ENCODE assay signal across 8 cellular contexts in genomic region chr1:221741364-221741970, GRCh38. TPM values are rescaled to one million over a fixed set of nuclear protein-coding genes. Genes with fewer than 3 reads are reported as not detected.
DNase-seq lines count a peak whose midpoint lies in the region; ATAC-seq and TF ChIP-seq lines count a peak whose summit lies in the region.

No MANE protein-coding gene starts in this region.

- H3K9me1 ChIP-seq in IMR-90 (ENCODE audit: insufficient read depth, low read length): peaks cover 24% of the 10 kb centered on the region

- H2AK9ac ChIP-seq in IMR-90 (replicated peaks; ENCODE audit: low read depth, low read length, poor library complexity): peak overlapping the region; percentile 82

- DNase-seq in activated CD4-positive, alpha-beta memory T cell treated with anti-CD3 and anti-CD28 coated beads for 36 hours: peak; percentile 26
- no peak for DNase-seq in activated CD4-positive, alpha-beta memory T cell treated with anti-CD3 and anti-CD28 coated beads, Interleukin-2, amount 10 ng/mL, durations not matched to agents 7 days and 5 days
- DNase-seq in IMR-90 (peak; percentile 46), left cardiac atrium (peak; percentile 33), retinal pigment epithelial cell (ENCODE audit: low read depth) (no peak), NCI-H2029 treated with DMSO at 0.1 percent for 48 hours (lab: John Stamatoyannopoulos, UW) (no peak), NCI-H526 treated with DMSO at 0.1 percent for 48 hours (lab: John Stamatoyannopoulos, UW) (no peak)
- DNase-seq in activated T-cell treated with anti-CD3 and anti-CD28 coated beads, Interleukin-2, amount 50 U/mL, for 48 hours: peak; percentile 39 to 48

- no peak for TF ChIP-seq CTCF in IMR-90 (conservative IDR thresholded peaks at IDR 0.05; ENCODE audit: low read depth, low read length)
- TF ChIP-seq CTCF in retinal pigment epithelial cell (conservative IDR thresholded peaks at IDR 0.05; ENCODE audit: low read depth, low read length): no peak

- peaks cover 39% of the 10 kb centered on the region for H3K4me1 Mint-ChIP-seq in activated CD4-positive, alpha-beta memory T cell treated with anti-CD3 and anti-CD28 coated beads for 36 hours (ENCODE audit: low read depth)
- peaks cover 11% of the 10 kb centered on the region for H3K4me1 Mint-ChIP-seq in activated CD4-positive, alpha-beta memory T cell treated with anti-CD3 and anti-CD28 coated beads, Interleukin-2, amount 10 ng/mL, durations not matched to agents 7 days and 5 days

- H3K79me1 ChIP-seq in IMR-90 (ENCODE audit: low read depth in 1 of 2, low read length in 2 of 2): peaks cover 9 to 50% of the 10 kb centered on the region in 2 experiments; a peak in 3 of 4 replicates

- peak overlapping the region; percentile 83 for H2BK5ac ChIP-seq in IMR-90 (ENCODE audit: low read depth, low read length, poor library complexity, severe bottlenecking)

- WGBS in IMR-90 (ENCODE audit: extremely low coverage in 2 of 2, insufficient read length in 1 of 2), 2 experiments: 0% methylated on average over 13 of the region's 22 CpGs; no CpG with 5 or more reads in 1 of the 2 experiments

- peak overlapping the region; percentile 93 for H3K14ac ChIP-seq in IMR-90 (replicated peaks; ENCODE audit: low read depth, low read length)

- no peak for TF ChIP-seq POLR2A in IMR-90 (IDR thresholded peaks at IDR 0.05; ENCODE audit: low read depth, low read length)

- peak overlapping the region; percentile 68 for H3K18ac ChIP-seq in IMR-90 (ENCODE audit: low read depth, low read length)

- no peaks in the 10 kb centered on the region for H3K27me3 Mint-ChIP-seq in activated CD4-positive, alpha-beta memory T cell treated with anti-CD3 and anti-CD28 coated beads for 36 hours
- no peaks in the 10 kb centered on the region for H3K27me3 Mint-ChIP-seq in activated CD4-positive, alpha-beta memory T cell treated with anti-CD3 and anti-CD28 coated beads, Interleukin-2, amount 10 ng/mL, durations not matched to agents 7 days and 5 days

- peak overlapping the region; percentile 83 for H2AK5ac ChIP-seq in IMR-90 (ENCODE audit: low read depth, low read length)

- POLR2A ChIA-PET in activated CD4-positive, alpha-beta memory T cell treated with anti-CD3 and anti-CD28 coated beads for 36 hours (lab: Charles Lee): interaction anchor here (0.8 to 3.7 kb wide), 24 partner anchors 9 to 253 kb away, joined by 3 to 49 read pairs (median 6); no protein-coding TSS in a partner anchor
- POLR2A ChIA-PET in activated CD4-positive, alpha-beta memory T cell treated with anti-CD3 and anti-CD28 coated beads, Interleukin-2, amount 10 ng/mL, durations not matched to agents 7 days and 5 days (lab: Charles Lee): interaction anchor here (0.7 to 7.7 kb wide), 44 partner anchors 8 to 972 kb away, joined by 3 to 299 read pairs (median 4); partner anchors contain the start of gene BROX
- POLR2A ChIA-PET in IMR-90 (lab: Charles Lee; ENCODE audit: unreplicated experiment): interaction anchor here (1.0 kb wide), 1 partner anchor 17 kb away, joined by 3 read pairs; no protein-coding TSS in a partner anchor

- H3K4me2 ChIP-seq in IMR-90 (ENCODE audit: low read depth, low read length): peak overlapping the region; percentile 95

- H3K36me3 ChIP-seq in IMR-90 (ENCODE audit: control insufficient read depth, insufficient read depth, low read length): peaks cover 27% of the 10 kb centered on the region

- TSS peak; percentile 40 for BruUV-seq in IMR-90 (replicated peaks; lab: Mats Ljungman, UMichigan)

- H4K91ac ChIP-seq in IMR-90 (ENCODE audit: insufficient read depth, low read depth, low read length): peak overlapping the region; percentile 70

- no peak overlapping the region for H3K27ac Mint-ChIP-seq in activated CD4-positive, alpha-beta memory T cell treated with anti-CD3 and anti-CD28 coated beads for 36 hours
- no peak overlapping the region for H3K27ac Mint-ChIP-seq in activated CD4-positive, alpha-beta memory T cell treated with anti-CD3 and anti-CD28 coated beads, Interleukin-2, amount 10 ng/mL, durations not matched to agents 7 days and 5 days

- H3K4me3 ChIP-seq in IMR-90 (ENCODE audit: insufficient read depth, low read depth, low read length) (peak overlapping the region; percentile 74), retinal pigment epithelial cell (ENCODE audit: low read length) (peak overlapping the region; percentile 97)

- peak overlapping the region; percentile 82 for H2BK120ac ChIP-seq in IMR-90 (ENCODE audit: low read depth, low read length)

- in situ Hi-C loops in IMR-90 (cut with MboI; ENCODE audit: low sequenced_read_pairs): loop anchor here (5.0 to 25.0 kb wide), 4 partner anchors 253 to 896 kb away; no protein-coding TSS in a partner anchor

- no peaks in the 10 kb centered on the region for H3K27me3 ChIP-seq in IMR-90 (ENCODE audit: control insufficient read depth, insufficient read depth, low read length)

- H3K56ac ChIP-seq in IMR-90 (ENCODE audit: extremely low read depth, insufficient read depth, low read length): peak overlapping the region; percentile 92

- peak overlapping the region; percentile 86 for H2AFZ ChIP-seq in IMR-90 (replicated peaks; ENCODE audit: low read length, poor library complexity)

- H4K5ac ChIP-seq in IMR-90 (ENCODE audit: low read depth, low read length): peak overlapping the region; percentile 19

- no peaks in the 10 kb centered on the region for H3K9me3 ChIP-seq in IMR-90 (ENCODE audit: control insufficient read depth, insufficient read depth, low read length)

- H3K9ac ChIP-seq in IMR-90 (ENCODE audit: low read depth, low read length): peak overlapping the region; percentile 88

- H4K20me1 ChIP-seq in IMR-90 (ENCODE audit: insufficient read depth, low read length): peaks cover 54% of the 10 kb centered on the region

- H3K4me3 Mint-ChIP-seq in activated CD4-positive, alpha-beta memory T cell treated with anti-CD3 and anti-CD28 coated beads for 36 hours: no peak overlapping the region
- no peak overlapping the region for H3K4me3 Mint-ChIP-seq in activated CD4-positive, alpha-beta memory T cell treated with anti-CD3 and anti-CD28 coated beads, Interleukin-2, amount 10 ng/mL, durations not matched to agents 7 days and 5 days

- peak overlapping the region; percentile 58 to 61; a peak in 3 of 4 replicates for H4K8ac ChIP-seq in IMR-90 (ENCODE audit: low read depth in 2 of 2, low read length in 2 of 2)

- CTCF ChIA-PET in activated CD4-positive, alpha-beta memory T cell treated with anti-CD3 and anti-CD28 coated beads for 36 hours (lab: Charles Lee): interaction anchor here (0.7 to 4.6 kb wide), 16 partner anchors 9 to 724 kb away, joined by 3 to 23 read pairs (median 5); no protein-coding TSS in a partner anchor
- CTCF ChIA-PET in activated CD4-positive, alpha-beta memory T cell treated with anti-CD3 and anti-CD28 coated beads, Interleukin-2, amount 10 ng/mL, durations not matched to agents 7 days and 5 days (lab: Charles Lee): interaction anchor here (0.7 to 4.8 kb wide), 30 partner anchors 10 to 971 kb away, joined by 3 to 82 read pairs (median 4); partner anchors contain the start of genes AIDA and BROX
- CTCF ChIA-PET in IMR-90 (lab: Yijun Ruan, JAX): interaction anchor here (0.8 to 2.5 kb wide), 5 partner anchors 14 to 714 kb away, joined by 3 to 12 read pairs (median 4); no protein-coding TSS in a partner anchor

- peak overlapping the region; percentile 85 for H3K27ac ChIP-seq in IMR-90 (ENCODE audit: insufficient read depth, low read length)

- peak overlapping the region; percentile 89 for H3K4ac ChIP-seq in IMR-90 (ENCODE audit: low read depth, low read length)

- no peak for TF ChIP-seq RAD21 in IMR-90 (IDR thresholded peaks at IDR 0.05; ENCODE audit: low read length)

- peaks cover 16% of the 10 kb centered on the region for H3K4me1 ChIP-seq in IMR-90 (ENCODE audit: control insufficient read depth, insufficient read depth, low read length)

- peaks cover 28% of the 10 kb centered on the region for H3K36me3 Mint-ChIP-seq in activated CD4-positive, alpha-beta memory T cell treated with anti-CD3 and anti-CD28 coated beads for 36 hours
- H3K36me3 Mint-ChIP-seq in activated CD4-positive, alpha-beta memory T cell treated with anti-CD3 and anti-CD28 coated beads, Interleukin-2, amount 10 ng/mL, durations not matched to agents 7 days and 5 days (ENCODE audit: low read depth): no peaks in the 10 kb centered on the region

- ATAC-seq in IMR-90 (ENCODE audit: low read depth) (peak; percentile 3), left cardiac atrium (peak; percentile 0 to 2)

- H2BK15ac ChIP-seq in IMR-90 (ENCODE audit: low read depth, low read length): peak overlapping the region; percentile 80; the same call in 2 of the 3 replicates

- no peaks in the 10 kb centered on the region for H3K9me3 Mint-ChIP-seq in activated CD4-positive, alpha-beta memory T cell treated with anti-CD3 and anti-CD28 coated beads for 36 hours
- no peaks in the 10 kb centered on the region for H3K9me3 Mint-ChIP-seq in activated CD4-positive, alpha-beta memory T cell treated with anti-CD3 and anti-CD28 coated beads, Interleukin-2, amount 10 ng/mL, durations not matched to agents 7 days and 5 days

- dilution Hi-C loops in IMR-90 (cut with HindIII; ENCODE audit: low sequenced_read_pairs, unreplicated experiment): no loop called here

- intact Hi-C loops in activated CD4-positive, alpha-beta memory T cell treated with anti-CD3 and anti-CD28 coated beads for 36 hours (cut with micrococcal nuclease): loop anchor here (1.0 to 5.0 kb wide), 7 partner anchors 15 to 971 kb away; partner anchors contain the start of genes AIDA and BROX
- intact Hi-C loops in IMR-90 (cut with micrococcal nuclease): loop anchor here (5.0 kb wide), 2 partner anchors 146 to 304 kb away; no protein-coding TSS in a partner anchor
- intact Hi-C loops in left cardiac atrium (cut with DNase I): loop anchor here in 1 of 2 donors (10.0 kb wide), 1 partner anchor 423 kb away; no protein-coding TSS in a partner anchor

- H2BK20ac ChIP-seq in IMR-90 (ENCODE audit: low read depth, low read length): peak overlapping the region; percentile 73

- H3K23ac ChIP-seq in IMR-90 (ENCODE audit: low read depth, low read length): peak overlapping the region; percentile 97

TF ChIP-seq in IMR-90, 13 proteins besides CTCF, POLR2A, EP300 and RAD21:
- TF ChIP-seq RCOR1 (IDR thresholded peaks at IDR 0.05; ENCODE audit: insufficient replicate concordance, low read length): no peak
- TF ChIP-seq MAZ (IDR thresholded peaks at IDR 0.05; ENCODE audit: borderline replicate concordance, low read depth, low read length): peak; percentile 9; the same call in 1 of the 2 replicates

RNA-seq across cellular contexts. Expression of gene DUSP10, which starts 0.4 kb away (rescaled TPM):
- total RNA-seq in activated CD4-positive, alpha-beta memory T cell treated with anti-CD3 and anti-CD28 coated beads for 36 hours: 1 to 10 TPM; 8.8 to 8.9 TPM
- total RNA-seq in activated CD4-positive, alpha-beta memory T cell treated with anti-CD3 and anti-CD28 coated beads, Interleukin-2, amount 10 ng/mL, durations not matched to agents 7 days and 5 days: 10 to 100 TPM; 18.8 to 20.5 TPM
- total RNA-seq in IMR-90 (2012; rRNA removed) (59.1 and 71.4 TPM in 2 replicates), left cardiac atrium (1 to 10 TPM; 5.3 to 6.5 TPM)
- 41.7 and 44.8 TPM in 2 replicates for polyA plus RNA-seq in IMR-90 (2012; rRNA removed)
- polyA plus RNA-seq in IMR-90 (2012; cell fraction: cytosol; rRNA removed): 23.4 and 35.1 TPM in 2 replicates
- 32.9 and 43.8 TPM in 2 replicates for polyA plus RNA-seq in IMR-90 (2012; cell fraction: nucleus; rRNA removed; ENCODE audit: low replicate concordance)

Comparison
In these comparisons a context has a peak if more than half of its experiments do, and no peak if none do; other contexts are left out.
1. DNase-seq: peak in activated CD4-positive, alpha-beta memory T cell treated with anti-CD3 and anti-CD28 coated beads for 36 hours (single experiment), IMR-90 (single experiment), activated T-cell treated with anti-CD3 and anti-CD28 coated beads, Interleukin-2, amount 50 U/mL, for 48 hours (2 of 2) and left cardiac atrium (single experiment); none in activated CD4-positive, alpha-beta memory T cell treated with anti-CD3 and anti-CD28 coated beads, Interleukin-2, amount 10 ng/mL, durations not matched to agents 7 days and 5 days (single experiment), retinal pigment epithelial cell (single experiment), NCI-H2029 treated with DMSO at 0.1 percent for 48 hours (single experiment) and NCI-H526 treated with DMSO at 0.1 percent for 48 hours (single experiment).